ENCODE assay signal across 13 cellular contexts in genomic region chr9:96556701-96557461, GRCh38.
DNase-seq lines count a peak whose midpoint lies in the region; ATAC-seq and TF ChIP-seq lines count a peak whose summit lies in the region.
"Had no signal": no experiment of that assay in that cellular context is flagged by ENCODE, and none has a peak within 500 bp of the region (broad histone marks: within the 10 kb centered on the region; RNA-seq: fewer than 3 reads in every experiment).

No MANE protein-coding gene starts in this region.

- no peak overlapping the region for H3K4me3 Mint-ChIP-seq in endothelial cell (ENCODE audit: unreplicated experiment)
- H3K4me3 Mint-ChIP-seq in activated naive CD8-positive, alpha-beta T cell treated with anti-CD3 and anti-CD28 coated beads, Interleukin-2, amount 50 U/mL, for 24 hours, result no peak overlapping the region
- H3K4me3 Mint-ChIP-seq: activated naive CD4-positive, alpha-beta T cell treated with anti-CD3 and anti-CD28 coated beads for 36 hours had no signal

- POLR2A ChIA-PET in HEK293 (lab: Yijun Ruan, JAX), result no interaction called here

- H2BK5ac ChIP-seq in mesendoderm (ENCODE audit: low read length), result no peak overlapping the region

- no peak overlapping the region for H3K27ac ChIP-seq in HEK293 (ENCODE audit: extremely low read depth, low read depth, low read length)
- no peak overlapping the region for H3K27ac ChIP-seq in mesendoderm (ENCODE audit: low read depth, low read length)
- H3K27ac ChIP-seq in subcutaneous abdominal adipose tissue (ENCODE audit: low read depth, low read length), result peak overlapping the region; percentile 88

- no peak overlapping the region for H3K23ac ChIP-seq in mesendoderm (ENCODE audit: low read length)

- WGBS in mesendoderm (ENCODE audit: extremely low coverage, insufficient coverage, low lambda C conversion rate), result no CpG with 5 or more reads among the region's 15 CpGs

- H3K27me3 Mint-ChIP-seq in endothelial cell (ENCODE audit: unreplicated experiment), result no peaks in the 10 kb centered on the region
- no peaks in the 10 kb centered on the region for H3K27me3 Mint-ChIP-seq in activated naive CD8-positive, alpha-beta T cell treated with anti-CD3 and anti-CD28 coated beads, Interleukin-2, amount 50 U/mL, for 24 hours

- H3K4me1 ChIP-seq in HEK293 (ENCODE audit: control insufficient read depth, insufficient read depth, low read length) (no peaks in the 10 kb centered on the region), mesendoderm (ENCODE audit: control insufficient read depth, low read depth, low read length) (no peaks in the 10 kb centered on the region), subcutaneous abdominal adipose tissue (ENCODE audit: control insufficient read depth in 5 of 5, insufficient read depth in 5 of 5, low read length in 5 of 5) (peaks cover 7 to 20% (median 18%) of the 10 kb centered on the region in 5 donors)

- H3K36me3 ChIP-seq in HEK293 (ENCODE audit: control insufficient read depth in 2 of 2, insufficient read depth in 1 of 2, low read length in 2 of 2) (peaks cover 0 to 3% of the 10 kb centered on the region in 2 experiments; a peak in 1 of 3 replicates), mesendoderm (ENCODE audit: control insufficient read depth, insufficient read depth, low read length) (no peaks in the 10 kb centered on the region), subcutaneous abdominal adipose tissue (ENCODE audit: control insufficient read depth in 5 of 5, insufficient read depth in 5 of 5, low read length in 5 of 5) (peaks cover 0 to 3% (median 3%) of the 10 kb centered on the region in 5 donors)

- peak overlapping the region; percentile 51 for H3K56ac ChIP-seq in mesendoderm (ENCODE audit: low read length)

- no peaks in the 10 kb centered on the region for H3K79me2 ChIP-seq in mesendoderm (ENCODE audit: control insufficient read depth, insufficient read depth, low read length)

- TF ChIP-seq CTCF in HEK293 (tag by site-specific recombination; IDR thresholded peaks at IDR 0.05) (no peak), endothelial cell (IDR thresholded peaks at IDR 0.05; ENCODE audit: unreplicated experiment) (no peak)

- no peaks in the 10 kb centered on the region for H3K36me3 Mint-ChIP-seq in endothelial cell (ENCODE audit: low read depth, unreplicated experiment)
- peaks cover 2% of the 10 kb centered on the region for H3K36me3 Mint-ChIP-seq in activated naive CD8-positive, alpha-beta T cell treated with anti-CD3 and anti-CD28 coated beads, Interleukin-2, amount 50 U/mL, for 24 hours (ENCODE audit: low read depth)

- no peak overlapping the region for H3K4me2 ChIP-seq in mesendoderm (ENCODE audit: low read length)

- H4K5ac ChIP-seq in mesendoderm (ENCODE audit: low read length), result no peak overlapping the region

- H3K4me3 ChIP-seq in HEK293 (ENCODE audit: low read depth, low read length), result no peak overlapping the region
- H3K4me3 ChIP-seq in mesendoderm (ENCODE audit: low read length), result no peak overlapping the region
- peak overlapping the region in 1 of 5 donors; percentile 8 for H3K4me3 ChIP-seq in subcutaneous abdominal adipose tissue (ENCODE audit: low read depth in 1 of 5, low read length in 5 of 5)

- no peak overlapping the region for H2BK120ac ChIP-seq in mesendoderm (ENCODE audit: low read depth, low read length)

- H3K27me3 ChIP-seq in mesendoderm (ENCODE audit: insufficient read depth, low read length, poor library complexity) (no peaks in the 10 kb centered on the region), subcutaneous abdominal adipose tissue (ENCODE audit: control insufficient read depth in 5 of 5, insufficient read depth in 4 of 5, low read length in 5 of 5) (no peaks in the 10 kb centered on the region)

- DNase-seq in endothelial cell (ENCODE audit: low spot score) (no peak), mesendoderm (peak; percentile 36), GM19240 (ENCODE audit: insufficient read length, low spot score) (no peak), COLO829 (ENCODE audit: low spot score) (no peak)
- DNase-seq in activated naive CD8-positive, alpha-beta T cell treated with anti-CD3 and anti-CD28 coated beads, Interleukin-2, amount 50 U/mL, for 24 hours, result no peak
- DNase-seq: activated CD4-positive, alpha-beta T cell treated with anti-CD3 and anti-CD28 coated beads for 48 hours; activated naive CD4-positive, alpha-beta T cell treated with anti-CD3 and anti-CD28 coated beads for 36 hours; COR-L47; effector memory CD4-positive, alpha-beta T cell; SHP77 treated with DMSO at 0.1 percent for 48 hours had no signal

- H2AK5ac ChIP-seq in mesendoderm (ENCODE audit: low read length), result no peak overlapping the region

- peaks cover 4% of the 10 kb centered on the region for H3K79me1 ChIP-seq in mesendoderm (ENCODE audit: low read length)

- H3K27ac Mint-ChIP-seq in endothelial cell (ENCODE audit: unreplicated experiment), result peak overlapping the region; percentile 75
- no peak overlapping the region for H3K27ac Mint-ChIP-seq in activated naive CD8-positive, alpha-beta T cell treated with anti-CD3 and anti-CD28 coated beads, Interleukin-2, amount 50 U/mL, for 24 hours
- H3K27ac Mint-ChIP-seq: activated naive CD4-positive, alpha-beta T cell treated with anti-CD3 and anti-CD28 coated beads for 36 hours had no signal

- H3K18ac ChIP-seq in mesendoderm (ENCODE audit: low read length), result no peak overlapping the region

- H3K9me3 Mint-ChIP-seq in endothelial cell (ENCODE audit: unreplicated experiment), result no peaks in the 10 kb centered on the region
- no peaks in the 10 kb centered on the region for H3K9me3 Mint-ChIP-seq in activated naive CD8-positive, alpha-beta T cell treated with anti-CD3 and anti-CD28 coated beads, Interleukin-2, amount 50 U/mL, for 24 hours
- H3K9me3 Mint-ChIP-seq: activated naive CD4-positive, alpha-beta T cell treated with anti-CD3 and anti-CD28 coated beads for 36 hours had no signal

- ATAC-seq in activated naive CD8-positive, alpha-beta T cell treated with anti-CD3 and anti-CD28 coated beads, Interleukin-2, amount 50 U/mL, for 24 hours, result no peak
- ATAC-seq in GM21515 (IDR thresholded peaks at IDR 0.05; ENCODE audit: unreplicated experiment), result no peak

- H4K8ac ChIP-seq in mesendoderm (ENCODE audit: low read depth, low read length), result no peak overlapping the region

- H3K9ac ChIP-seq in mesendoderm (ENCODE audit: low read length), result no peak overlapping the region
- H3K9ac ChIP-seq in subcutaneous abdominal adipose tissue (ENCODE audit: low read length in 5 of 5), result peak overlapping the region in 2 of 5 donors; percentile 48 to 69

- CTCF ChIA-PET in HEK293 (lab: Yijun Ruan, JAX), result interaction anchor here (0.7 kb wide), 1 partner anchor 11 kb away, joined by 3 read pairs; no protein-coding TSS in a partner anchor

- no peak overlapping the region for H2BK15ac ChIP-seq in mesendoderm (replicated peaks; ENCODE audit: low read depth)

- peaks cover 26% of the 10 kb centered on the region for H3K4me1 Mint-ChIP-seq in endothelial cell (ENCODE audit: unreplicated experiment)
- peaks cover 50% of the 10 kb centered on the region for H3K4me1 Mint-ChIP-seq in activated naive CD8-positive, alpha-beta T cell treated with anti-CD3 and anti-CD28 coated beads, Interleukin-2, amount 50 U/mL, for 24 hours

- no peak overlapping the region for H3K4ac ChIP-seq in mesendoderm (ENCODE audit: low read depth, low read length)

- H3K9me3 ChIP-seq in HEK293 (ENCODE audit: control insufficient read depth, insufficient read depth, low read depth, low read length) (no peaks in the 10 kb centered on the region), subcutaneous abdominal adipose tissue (ENCODE audit: control insufficient read depth in 5 of 5, low read length in 5 of 5) (no peaks in the 10 kb centered on the region)

TF ChIP-seq in HEK293, 187 proteins besides CTCF, POLR2A, EP300 and RAD21:
- no peak for TF ChIP-seq ZNF169 (tag by site-specific recombination; IDR thresholded peaks at IDR 0.05)
- TF ChIP-seq ZIC2 (tag by site-specific recombination; IDR thresholded peaks at IDR 0.05), result peak; percentile 79
- no peak for TF ChIP-seq ZBTB10 (tag by site-specific recombination; IDR thresholded peaks at IDR 0.05)
TF ChIP-seq in HEK293: peak in this region for 1.
